Comparison of ENCODE assay signal across 8 cellular contexts in the genomic region with DNA sequence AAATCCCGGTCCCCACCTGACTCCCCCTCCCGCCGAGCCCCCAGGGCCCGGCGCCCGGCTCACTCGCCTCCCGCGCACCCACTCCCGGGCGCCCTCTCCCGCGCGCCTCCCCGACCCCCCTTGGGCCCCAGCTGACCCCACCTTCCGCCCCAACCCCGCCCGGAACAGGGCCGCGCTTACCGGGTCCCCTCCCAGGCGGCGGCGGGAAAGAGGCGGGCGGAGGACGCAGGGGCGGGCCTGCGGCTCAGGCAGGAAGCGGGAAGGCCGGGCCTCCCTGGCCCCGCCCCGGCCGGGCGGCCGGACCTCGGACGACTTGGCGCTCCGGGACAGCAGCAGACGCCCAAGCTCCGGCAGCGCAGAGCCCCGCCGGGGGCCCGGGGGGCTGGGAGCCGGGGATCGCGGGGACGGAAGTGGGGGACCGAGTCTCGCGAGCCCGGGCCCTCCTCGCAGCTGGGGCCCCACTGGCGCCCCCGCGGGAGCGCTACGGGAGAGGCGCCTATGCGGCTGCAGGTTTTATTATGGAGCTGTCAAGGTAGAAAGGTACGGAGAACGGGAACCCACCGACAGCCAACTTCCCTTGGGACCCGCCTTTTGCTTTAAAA. TPM values are rescaled to one million over a fixed set of nuclear protein-coding genes. Genes with fewer than 3 reads are reported as not detected.
DNase-seq lines count a peak whose midpoint lies in the region; ATAC-seq, FAIRE-seq and TF ChIP-seq lines count a peak whose summit lies in the region.

A gene (minus strand): TSS at position 212 of the 602 bp plus-strand sequence. CDS start 15,905 bp downstream, outside the sequence.

- H3K27ac ChIP-seq in AG04450 (ENCODE audit: low read depth, low read length) = no peak within 1 kb of the TSS

- peak; percentile 97 for ATAC-seq in GM18868 (IDR thresholded peaks at IDR 0.05; ENCODE audit: unreplicated experiment)
- ATAC-seq in HG03097 (IDR thresholded peaks at IDR 0.05; ENCODE audit: low FRiP score, unreplicated experiment) = peak; percentile 94

- TF ChIP-seq CTCF in AG04450 (IDR thresholded peaks at IDR 0.05; ENCODE audit: low read depth, low read length) (peak; percentile 55), WI38 (IDR thresholded peaks at IDR 0.05; ENCODE audit: low read depth, low read length) (peak; percentile 51), bronchial epithelial cell (IDR thresholded peaks at IDR 0.05; ENCODE audit: insufficient read depth, low read length, severe bottlenecking) (peak; percentile 67)

- DNase-seq in AG04450 (ENCODE audit: low read depth, low spot score) (peak; percentile 27), NCI-H2171 (lab: John Stamatoyannopoulos, UW) (peak; percentile 89), bronchial epithelial cell (ENCODE audit: low read depth) (peak; percentile 70), immature natural killer cell (peak; percentile 80 to 85 (median 85)), smooth muscle cell of the brain vasculature (ENCODE audit: low read depth, low spot score) (peak; percentile 35)

- H3K4me3 ChIP-seq in AG04450 (ENCODE audit: low read depth, low read length) (peak within 1 kb of the TSS; percentile 69), WI38 (ENCODE audit: low read depth, low read length) (peak within 1 kb of the TSS; percentile 68), bronchial epithelial cell (ENCODE audit: low read depth, low read length) (peak within 1 kb of the TSS; percentile 62)

- CTCF ChIA-PET in AG04450 (lab: Charles Lee) = interaction anchor here (0.6 to 0.7 kb wide), 5 partner anchors 9 to 345 kb away, joined by 3 to 4 read pairs (median 3); no protein-coding TSS in a partner anchor

- POLR2A ChIA-PET in AG04450 (lab: Yijun Ruan, JAX) = interaction anchor here (0.6 to 0.8 kb wide), 3 partner anchors 17 to 350 kb away, joined by 3 to 5 read pairs (median 4); no protein-coding TSS in a partner anchor

- FAIRE-seq in bronchial epithelial cell (lab: Jason Lieb, UNC) = no peak

- H3K9me3 ChIP-seq in AG04450 (ENCODE audit: control insufficient read depth, insufficient read depth, low read length) = peaks cover 4% of the 10 kb centered on the region; the same call in 1 of the 2 replicates

- H3K4me3 Mint-ChIP-seq in immature natural killer cell = peak within 1 kb of the TSS; percentile 89 to 95 (median 91)

- peaks cover 0 to 4% (median 0%) of the 10 kb centered on the region in 3 donors for H3K36me3 Mint-ChIP-seq in immature natural killer cell

- peak within 1 kb of the TSS; percentile 79 to 94 (median 86) for H3K27ac Mint-ChIP-seq in immature natural killer cell

- H3K27me3 Mint-ChIP-seq in immature natural killer cell (ENCODE audit: low read depth in 3 of 3) = peaks cover 0 to 3% (median 2%) of the 10 kb centered on the region in 3 donors

- H3K27me3 ChIP-seq in AG04450 (ENCODE audit: control insufficient read depth, insufficient read depth, low read length) (peaks cover 2% of the 10 kb centered on the region), bronchial epithelial cell (ENCODE audit: control insufficient read depth, insufficient read depth, low read length) (no peaks in the 10 kb centered on the region)

- H3K36me3 ChIP-seq in bronchial epithelial cell (ENCODE audit: control insufficient read depth, insufficient read depth, low read length) = no peaks in the 10 kb centered on the region

- H3K9me3 Mint-ChIP-seq in immature natural killer cell = no peaks in the 10 kb centered on the region

- H3K4me1 Mint-ChIP-seq in immature natural killer cell = peaks cover 16 to 29% of the 10 kb centered on the region in 2 donors

RNA-seq across cellular contexts. Expression of the gene that starts here (rescaled TPM):
- polyA plus RNA-seq in AG04450 (2011; rRNA removed) (36.9 and 37.2 TPM in 2 replicates), immature natural killer cell (10 to 100 TPM; 24.1 to 28.0 (median 25.4) TPM)
- 32.8 and 37.5 TPM in 2 replicates for polyA minus RNA-seq in AG04450 (2011; rRNA and poly(A)+ RNA removed)
- 40.1 and 61.6 TPM in 2 replicates for total RNA-seq in bronchial epithelial cell

Comparison
In these comparisons a context has a peak if more than half of its experiments do, and no peak if none do; other contexts are left out.
1. DNase-seq: peak in every context shown above with its lines; median percentile 89 in NCI-H2171; 85 in immature natural killer cell; 70 in bronchial epithelial cell; 35 in smooth muscle cell of the brain vasculature; 27 in AG04450.